13 cellular contexts compared by ENCODE assay signal in genomic region chr2:238811765-238812164, GRCh38.
"Had no signal": no experiment of that assay in that cellular context is flagged by ENCODE, and none has a peak within 500 bp of the region (broad histone marks: within the 10 kb centered on the region; RNA-seq: fewer than 3 reads in every experiment).

No MANE protein-coding gene starts in this region.

- H3K27ac ChIP-seq: brain microvascular endothelial cell, dorsolateral prefrontal cortex, esophagus muscularis mucosa, parathyroid adenoma, stomach had no signal

- H3K36me3 ChIP-seq: brain microvascular endothelial cell, esophagus muscularis mucosa, stomach had no signal

- H3K79me2 ChIP-seq: parathyroid adenoma had no signal

- H3K9ac ChIP-seq: parathyroid adenoma had no signal

- H3K4me3 ChIP-seq: dorsolateral prefrontal cortex, esophagus muscularis mucosa, skin epidermis, stomach had no signal

- H3K4me1 ChIP-seq: esophagus muscularis mucosa, parathyroid adenoma, stomach had no signal

- DNase-seq: activated CD4-positive, alpha-beta T cell treated with anti-CD3 and anti-CD28 coated beads, Interleukin-2, amount 50 U/mL, for 4 hours; activated gamma-delta T cell; activated T-cell treated with anti-CD3 and anti-CD28 coated beads, Interleukin-2, amount 50 U/mL, for 24 hours; brain microvascular endothelial cell; dorsolateral prefrontal cortex; hypothalamus; kidney glomerular epithelial cell; naive B cell; retina; stomach had no signal

- H2AFZ ChIP-seq: parathyroid adenoma had no signal

- H3K27me3 ChIP-seq: brain microvascular endothelial cell had no signal
